Comparison of ENCODE assay signal across 13 cellular contexts in genomic region chr11:803467-803742, GRCh38. TPM values are rescaled to one million over a fixed set of nuclear protein-coding genes. Genes with fewer than 3 reads are reported as not detected.
A peak's percentile ranks its signal among the peaks of the same experiment; 100 is the strongest.
DNase-seq lines count a peak whose midpoint lies in the region; ATAC-seq, FAIRE-seq and TF ChIP-seq lines count a peak whose summit lies in the region.
"Had no signal": no experiment of that assay in that cellular context is flagged by ENCODE, and none has a peak within 500 bp of the region (broad histone marks: within the 10 kb centered on the region; RNA-seq: fewer than 3 reads in every experiment).

No MANE protein-coding gene starts in this region.

- H3K9ac ChIP-seq in OCI-LY3 (ENCODE audit: low read length) (no peak overlapping the region), H1 (replicated peaks in 1 of 4; ENCODE audit: extremely low read depth in 1 of 4, low read depth in 3 of 4, low read length in 3 of 4) (no peak overlapping the region), smooth muscle cell (ENCODE audit: low read depth) (no peak overlapping the region)

- TF ChIP-seq CTCF in OCI-LY3 (IDR thresholded peaks at IDR 0.05; ENCODE audit: low read depth, low read length), result no peak
- no peak for TF ChIP-seq CTCF in H1 (IDR thresholded peaks at IDR 0.05; ENCODE audit: control extremely low read depth in 1 of 3, insufficient read depth in 1 of 3, low read depth in 1 of 3, low read length in 3 of 3)
- TF ChIP-seq CTCF in smooth muscle cell (IDR thresholded peaks at IDR 0.05; ENCODE audit: borderline replicate concordance, insufficient read depth, poor library complexity, severe bottlenecking), result no peak

- H3K23me2 ChIP-seq in H1 (ENCODE audit: low read depth, low read length), result peaks cover 9% of the 10 kb centered on the region; the same call in 1 of the 2 replicates

- CTCF ChIA-PET in H1 (lab: Charles Lee; ENCODE audit: partially characterized antibody), result interaction anchor here (0.9 to 2.7 kb wide), 5 partner anchors 13 to 76 kb away, joined by 3 to 7 read pairs (median 3); partner anchors contain the start of gene CEND1

- DNase-seq in activated naive CD4-positive, alpha-beta T cell treated with Interleukin-2 at 50 U/mL for 16 hours, result no peak
- DNase-seq in H1 (ENCODE audit: low read depth in 1 of 2, low spot score in 2 of 2) (no peak), smooth muscle cell (lab: John Stamatoyannopoulos, UW; ENCODE audit: unreplicated experiment) (no peak), small intestine (no peak), AG08396 (ENCODE audit: low spot score) (no peak)
- DNase-seq: cortex of kidney; NCI-H2081 treated with DMSO at 0.1 percent for 48 hours; NK-92 treated with Interleukin-12 subunit alpha and Interleukin-12 subunit beta, amount 100 ng/mL, for 24 hours had no signal

- no peak overlapping the region for H3K4ac ChIP-seq in H1 (replicated peaks; ENCODE audit: insufficient read length, low read depth, low read length)

- no peak overlapping the region for H4K5ac ChIP-seq in H1 (ENCODE audit: insufficient read length, low read depth, low read length)

- H2AK5ac ChIP-seq in H1 (ENCODE audit: low read depth, low read length), result no peak overlapping the region

- H4K20me1 ChIP-seq in OCI-LY3 (ENCODE audit: insufficient read depth, low read length), result no peaks in the 10 kb centered on the region
- H4K20me1 ChIP-seq in H1 (replicated peaks in 1 of 2; ENCODE audit: control insufficient read depth in 1 of 2, insufficient read depth in 2 of 2, low read length in 2 of 2), result peaks cover 0 to 8% of the 10 kb centered on the region in 2 experiments
- no peaks in the 10 kb centered on the region for H4K20me1 ChIP-seq in smooth muscle cell (ENCODE audit: low read depth)

- no peak overlapping the region for H3K4me3 ChIP-seq in OCI-LY3 (ENCODE audit: low read length)
- no peak overlapping the region for H3K4me3 ChIP-seq in H1 (ENCODE audit: extremely low read depth in 1 of 4, insufficient read depth in 2 of 4, low read depth in 3 of 4, low read length in 4 of 4)
- no peak overlapping the region for H3K4me3 ChIP-seq in smooth muscle cell
- H3K4me3 ChIP-seq in small intestine (ENCODE audit: low read depth in 1 of 2, low read length in 2 of 2), result no peak overlapping the region

- no peak for ATAC-seq in HG03571 (IDR thresholded peaks at IDR 0.05; ENCODE audit: unreplicated experiment)

- POLR2A ChIA-PET in H1 (lab: Charles Lee; ENCODE audit: partially characterized antibody), result interaction anchor here (0.6 to 53.0 kb wide), 6 partner anchors 9 to 159 kb away, joined by 3 to 1917 read pairs (median 8); partner anchors contain the start of genes CD151, CEND1, CRACR2B and PNPLA2

- no peak for TF ChIP-seq POLR2A in H1 (IDR thresholded peaks at IDR 0.05; ENCODE audit: control extremely low read depth in 1 of 2, low read depth in 2 of 2, low read length in 2 of 2)

- H2AFZ ChIP-seq in OCI-LY3 (ENCODE audit: low read depth, low read length) (no peak overlapping the region), H1 (ENCODE audit: low read length) (no peak overlapping the region), smooth muscle cell (ENCODE audit: low read depth) (no peak overlapping the region)

- H3K27ac ChIP-seq in OCI-LY3 (ENCODE audit: low read length) (no peak overlapping the region), H1 (ENCODE audit: low read depth, low read length) (no peak overlapping the region), smooth muscle cell (ENCODE audit: low read depth) (no peak overlapping the region), small intestine (ENCODE audit: low read depth in 1 of 2, low read length in 1 of 2) (no peak overlapping the region)

- no peak overlapping the region for H3K56ac ChIP-seq in H1 (replicated peaks; ENCODE audit: insufficient read length, low read depth, low read length)

- no peak overlapping the region for H4K91ac ChIP-seq in H1 (replicated peaks; ENCODE audit: insufficient read length, low read length)

- peaks cover 2% of the 10 kb centered on the region; the same call in 1 of the 2 replicates for H3K79me1 ChIP-seq in H1 (ENCODE audit: low read depth, low read length)

- no peak overlapping the region for H3K18ac ChIP-seq in H1 (ENCODE audit: extremely low read depth, low read length)

- no peak for TF ChIP-seq EP300 in H1 (IDR thresholded peaks at IDR 0.05; ENCODE audit: borderline replicate concordance in 1 of 2, low read depth in 2 of 2, low read length in 2 of 2)

- FAIRE-seq in H1 (lab: Jason Lieb, UNC) (no peak), small intestine (lab: Jason Lieb, UNC) (no peak)

- 0 out of 2 replicates have a peak overlapping the region, but pooled peaks have one; percentile 9 for H2BK12ac ChIP-seq in H1 (ENCODE audit: low read depth, low read length)

- no peaks in the 10 kb centered on the region for H3K36me3 ChIP-seq in OCI-LY3 (replicated peaks; ENCODE audit: low read depth, low read length)
- H3K36me3 ChIP-seq in H1 (ENCODE audit: control insufficient read depth in 2 of 4, insufficient read depth in 4 of 4, low read length in 3 of 4), result peaks cover 3 to 30% (median 6%) of the 10 kb centered on the region in 4 experiments; a peak in 5 of 8 replicates
- no peaks in the 10 kb centered on the region for H3K36me3 ChIP-seq in smooth muscle cell (ENCODE audit: low read depth)
- peaks cover 0 to 3% of the 10 kb centered on the region in 2 donors for H3K36me3 ChIP-seq in small intestine (ENCODE audit: control insufficient read depth in 2 of 2, insufficient read depth in 2 of 2, low read length in 2 of 2)

- H3K4me3 Mint-ChIP-seq in activated naive CD4-positive, alpha-beta T cell treated with anti-CD3 and anti-CD28 coated beads, Interleukin-2, amount 50 U/mL, for 24 hours, result peak overlapping the region; percentile 64

- no peak overlapping the region for H3K23ac ChIP-seq in H1 (ENCODE audit: insufficient read length)

- H3K4me1 Mint-ChIP-seq in activated naive CD4-positive, alpha-beta T cell treated with anti-CD3 and anti-CD28 coated beads, Interleukin-2, amount 50 U/mL, for 24 hours, result peaks cover 10% of the 10 kb centered on the region

- H3K4me1 ChIP-seq in OCI-LY3 (ENCODE audit: low read length) (peaks cover 16% of the 10 kb centered on the region; the same call in 1 of the 2 replicates), H1 (replicated peaks in 1 of 4; ENCODE audit: control insufficient read depth in 3 of 4, insufficient read depth in 4 of 4, low read length in 3 of 4) (peaks cover 0 to 8% (median 7%) of the 10 kb centered on the region in 4 experiments; a peak in 5 of 7 replicates), smooth muscle cell (ENCODE audit: low read depth) (peaks cover 12% of the 10 kb centered on the region), small intestine (ENCODE audit: control insufficient read depth in 2 of 2, insufficient read depth in 1 of 2, low read depth in 1 of 2, low read length in 1 of 2) (peaks cover 0 to 1% of the 10 kb centered on the region in 2 donors)

- no peak overlapping the region for H3K27ac Mint-ChIP-seq in activated naive CD4-positive, alpha-beta T cell treated with anti-CD3 and anti-CD28 coated beads, Interleukin-2, amount 50 U/mL, for 24 hours
- H3K27ac Mint-ChIP-seq: progenitor cell of endocrine pancreas had no signal

- no peaks in the 10 kb centered on the region for H3F3A ChIP-seq in smooth muscle cell (ENCODE audit: low read depth)

- no peak overlapping the region for H2BK15ac ChIP-seq in H1 (ENCODE audit: low read length)

- H3K9me3 ChIP-seq in OCI-LY3 (ENCODE audit: insufficient read depth, low read length) (no peaks in the 10 kb centered on the region), H1 (ENCODE audit: insufficient read depth in 2 of 2, low read depth in 1 of 2, low read length in 1 of 2) (no peaks in the 10 kb centered on the region), smooth muscle cell (replicated peaks; ENCODE audit: low read depth) (no peaks in the 10 kb centered on the region), small intestine (ENCODE audit: control insufficient read depth, low read depth) (no peaks in the 10 kb centered on the region)

- 93% methylated on average over 4 of the region's 8 CpGs; no CpG with 5 or more reads in 1 of the 2 experiments for WGBS in H1 (ENCODE audit: extremely low coverage in 1 of 2, insufficient coverage in 1 of 2, insufficient read length in 1 of 2, insufficient replicate concordance in 2 of 2, low coverage in 1 of 2, low lambda C conversion rate in 2 of 2, missing lambda C conversion rate in 1 of 2), 2 experiments
- 98% methylated on average over 8 of the region's 8 CpGs for WGBS in smooth muscle cell (ENCODE audit: low lambda C conversion rate)
- 81 to 87% (median 86%) methylated on average over 8 of the region's 8 CpGs for WGBS in small intestine, 3 donors

- 0 out of 2 replicates have a peak overlapping the region, but pooled peaks have one; percentile 67 for H2BK5ac ChIP-seq in H1 (ENCODE audit: low read depth, low read length)

- H2BK120ac ChIP-seq in H1 (replicated peaks; ENCODE audit: low read depth, low read length), result no peak overlapping the region

- TF ChIP-seq RAD21 in H1 (IDR thresholded peaks at IDR 0.05 in 1 of 2, conservative IDR thresholded peaks at IDR 0.05 in 1 of 2; ENCODE audit: low read depth in 2 of 2, low read length in 2 of 2), result no peak

- no peaks in the 10 kb centered on the region for H3K9me3 Mint-ChIP-seq in activated naive CD4-positive, alpha-beta T cell treated with anti-CD3 and anti-CD28 coated beads, Interleukin-2, amount 50 U/mL, for 24 hours

- H3K4me2 ChIP-seq in OCI-LY3 (ENCODE audit: low read length), result peak overlapping the region; percentile 90; the same call in 1 of the 2 replicates
- peak overlapping the region; percentile 67 to 83; a peak in 2 of 4 replicates for H3K4me2 ChIP-seq in H1 (ENCODE audit: insufficient read depth in 1 of 2, low read depth in 2 of 2, low read length in 2 of 2)
- peak overlapping the region; percentile 98 for H3K4me2 ChIP-seq in smooth muscle cell

- H3K36me3 Mint-ChIP-seq in activated naive CD4-positive, alpha-beta T cell treated with anti-CD3 and anti-CD28 coated beads, Interleukin-2, amount 50 U/mL, for 24 hours, result no peaks in the 10 kb centered on the region

- no peak overlapping the region for H3K14ac ChIP-seq in H1 (ENCODE audit: insufficient read length)

- H3K27me3 ChIP-seq in OCI-LY3 (ENCODE audit: low read depth, low read length) (no peaks in the 10 kb centered on the region), H1 (replicated peaks in 1 of 4; ENCODE audit: control insufficient read depth in 3 of 4, extremely low read depth in 1 of 4, insufficient read depth in 3 of 4, low read length in 3 of 4) (no peaks in the 10 kb centered on the region; a peak in 1 of 7 replicates), smooth muscle cell (ENCODE audit: low read depth) (no peaks in the 10 kb centered on the region), small intestine (ENCODE audit: control insufficient read depth in 2 of 2, insufficient read depth in 2 of 2, low read length in 2 of 2) (no peaks in the 10 kb centered on the region)

- peaks cover 8% of the 10 kb centered on the region for H3K79me2 ChIP-seq in OCI-LY3 (ENCODE audit: low read length)
- H3K79me2 ChIP-seq in H1 (ENCODE audit: control insufficient read depth in 1 of 2, insufficient read depth in 2 of 2, low read length in 2 of 2), result no peaks in the 10 kb centered on the region; a peak in 1 of 4 replicates
- peaks cover 11% of the 10 kb centered on the region for H3K79me2 ChIP-seq in smooth muscle cell (ENCODE audit: low read depth)

- no peaks in the 10 kb centered on the region for H3K27me3 Mint-ChIP-seq in activated naive CD4-positive, alpha-beta T cell treated with anti-CD3 and anti-CD28 coated beads, Interleukin-2, amount 50 U/mL, for 24 hours
- H3K27me3 Mint-ChIP-seq: progenitor cell of endocrine pancreas had no signal

- no peak overlapping the region for H4K8ac ChIP-seq in H1 (ENCODE audit: extremely low read depth, insufficient read depth, low read length)

- no peak overlapping the region for H2BK20ac ChIP-seq in H1 (ENCODE audit: low read length)

RNA-seq across cellular contexts. Expression of gene PIDD1, which starts 1.6 kb away (rescaled TPM):
- total RNA-seq in H1 (2021; fragmentation: NEBNext Ultra II Directional; extraction: Animal tissue kit (Norgen Biotek cat#: 25700)), result 18.9 and 24.9 TPM in 2 replicates
- polyA plus RNA-seq in H1 (2011; rRNA removed), result 26.1 and 51.4 TPM in 2 replicates
- 30.7 TPM for polyA plus RNA-seq in H1 (2011; cell fraction: cytosol; rRNA removed)
- 219 TPM for polyA plus RNA-seq in H1 (2011; cell fraction: nucleus; rRNA removed)
- polyA plus RNA-seq in H1 (2012, experiment 1 of 2), result 12.3 to 30.0 TPM (median 25.6 TPM) in 4 replicates
- 17.5 TPM for polyA plus RNA-seq in H1 (2012, experiment 2 of 2)
- polyA plus RNA-seq in H1 (2013, experiment 1 of 2), result 20.9 TPM
- 18.5 TPM for polyA plus RNA-seq in H1 (2013, experiment 2 of 2)
- 5.4 and 5.8 TPM in 2 replicates for polyA minus RNA-seq in H1 (2011; rRNA and poly(A)+ RNA removed)
- polyA minus RNA-seq in H1 (2011; cell fraction: cytosol; rRNA and poly(A)+ RNA removed), result 13.4 TPM
- 47.6 TPM for polyA minus RNA-seq in H1 (2011; cell fraction: nucleus; rRNA and poly(A)+ RNA removed)
- total RNA-seq in smooth muscle cell, result 8.7 and 11.8 TPM in 2 replicates
- 22.3 and 44.9 TPM in 2 replicates for polyA plus RNA-seq in smooth muscle cell
- polyA plus RNA-seq in small intestine, result 10 to 100 TPM; 20.7 to 47.0 (median 36.5) TPM

RNA-seq across cellular contexts. Expression of gene SLC25A22, which starts 5.3 kb away (rescaled TPM):
- 48.0 and 54.3 TPM in 2 replicates for total RNA-seq in H1 (2021; fragmentation: NEBNext Ultra II Directional; extraction: Animal tissue kit (Norgen Biotek cat#: 25700))
- polyA plus RNA-seq in H1 (2011; rRNA removed) (31.5 and 52.0 TPM in 2 replicates), smooth muscle cell (19.5 and 25.2 TPM in 2 replicates), small intestine (10 to 100 TPM; 10.5 to 21.9 (median 10.5) TPM)
- 22.1 TPM for polyA plus RNA-seq in H1 (2011; cell fraction: cytosol; rRNA removed)
- 98.2 TPM for polyA plus RNA-seq in H1 (2011; cell fraction: nucleus; rRNA removed)
- 21.5 to 44.0 TPM (median 35.8 TPM) in 4 replicates for polyA plus RNA-seq in H1 (2012, experiment 1 of 2)
- polyA plus RNA-seq in H1 (2012, experiment 2 of 2), result 29.6 TPM
- polyA plus RNA-seq in H1 (2013, experiment 1 of 2), result 24.3 TPM
- 24.4 TPM for polyA plus RNA-seq in H1 (2013, experiment 2 of 2)
- polyA minus RNA-seq in H1 (2011; rRNA and poly(A)+ RNA removed), result 18.7 and 26.7 TPM in 2 replicates
- 21.4 TPM for polyA minus RNA-seq in H1 (2011; cell fraction: cytosol; rRNA and poly(A)+ RNA removed)
- 27.1 TPM for polyA minus RNA-seq in H1 (2011; cell fraction: nucleus; rRNA and poly(A)+ RNA removed)
- total RNA-seq in smooth muscle cell, result 6.9 and 7.0 TPM in 2 replicates

RNA-seq across cellular contexts. Expression of gene RPLP2, which starts 6.4 kb away (rescaled TPM):
- total RNA-seq in H1 (2021; fragmentation: NEBNext Ultra II Directional; extraction: Animal tissue kit (Norgen Biotek cat#: 25700)), result 2,084 and 2,106 TPM in 2 replicates
- polyA plus RNA-seq in H1 (2011; rRNA removed) (1,789 and 2,639 TPM in 2 replicates), smooth muscle cell (622 and 701 TPM in 2 replicates), small intestine (1,000 to 10,000 TPM; 1,144 to 2,714 (median 1,384) TPM)
- 1,146 TPM for polyA plus RNA-seq in H1 (2011; cell fraction: cytosol; rRNA removed)
- polyA plus RNA-seq in H1 (2011; cell fraction: nucleus; rRNA removed), result 1,249 TPM
- 1,130 to 2,648 TPM (median 2,424 TPM) in 4 replicates for polyA plus RNA-seq in H1 (2012, experiment 1 of 2)
- 2,408 TPM for polyA plus RNA-seq in H1 (2012, experiment 2 of 2)
- polyA plus RNA-seq in H1 (2013, experiment 1 of 2), result 5,318 TPM
- polyA plus RNA-seq in H1 (2013, experiment 2 of 2), result 5,353 TPM
- 261 and 360 TPM in 2 replicates for polyA minus RNA-seq in H1 (2011; rRNA and poly(A)+ RNA removed)
- polyA minus RNA-seq in H1 (2011; cell fraction: cytosol; rRNA and poly(A)+ RNA removed), result 688 TPM
- 328 TPM for polyA minus RNA-seq in H1 (2011; cell fraction: nucleus; rRNA and poly(A)+ RNA removed)
- total RNA-seq in smooth muscle cell, result 472 and 511 TPM in 2 replicates

RNA-seq across cellular contexts. Expression of gene CEND1, which starts 13.5 kb away (rescaled TPM):
- 5.0 and 5.7 TPM in 2 replicates for total RNA-seq in H1 (2021; fragmentation: NEBNext Ultra II Directional; extraction: Animal tissue kit (Norgen Biotek cat#: 25700))
- polyA plus RNA-seq in H1 (2011; rRNA removed) (0.82 and 1.3 TPM in 2 replicates), smooth muscle cell (0.13 and 0.38 TPM in 2 replicates), small intestine (1 to 10 TPM in 1 of 3 donors, not detected in 2; 3.3 TPM)
- polyA plus RNA-seq in H1 (2011; cell fraction: cytosol; rRNA removed), result 0.87 TPM
- 1.7 TPM for polyA plus RNA-seq in H1 (2011; cell fraction: nucleus; rRNA removed)
- 2.2 to 3.9 TPM (median 2.9 TPM) in 4 replicates for polyA plus RNA-seq in H1 (2012, experiment 1 of 2)
- 1.8 TPM for polyA plus RNA-seq in H1 (2012, experiment 2 of 2)
- polyA plus RNA-seq in H1 (2013, experiment 1 of 2), result 1.3 TPM
- 1.7 TPM for polyA plus RNA-seq in H1 (2013, experiment 2 of 2)
- polyA minus RNA-seq in H1 (2011; rRNA and poly(A)+ RNA removed), result not detected in 2 replicates
- polyA minus RNA-seq in H1 (2011; cell fraction: cytosol; rRNA and poly(A)+ RNA removed), result 1.6 TPM
- 0.60 TPM for polyA minus RNA-seq in H1 (2011; cell fraction: nucleus; rRNA and poly(A)+ RNA removed)
- total RNA-seq in smooth muscle cell, result not detected in 2 replicates
- total RNA-seq: mesenteric fat pad, progenitor cell of endocrine pancreas had no signal

RNA-seq across cellular contexts. Expression of gene PNPLA2, which starts 15.3 kb away (rescaled TPM):
- total RNA-seq in H1 (2021; fragmentation: NEBNext Ultra II Directional; extraction: Animal tissue kit (Norgen Biotek cat#: 25700)), result 62.1 and 62.2 TPM in 2 replicates
- polyA plus RNA-seq in H1 (2011; rRNA removed), result 30.9 and 63.7 TPM in 2 replicates
- polyA plus RNA-seq in H1 (2011; cell fraction: cytosol; rRNA removed), result 23.5 TPM
- polyA plus RNA-seq in H1 (2011; cell fraction: nucleus; rRNA removed), result 272 TPM
- 27.2 to 66.6 TPM (median 57.4 TPM) in 4 replicates for polyA plus RNA-seq in H1 (2012, experiment 1 of 2)
- polyA plus RNA-seq in H1 (2012, experiment 2 of 2), result 30.4 TPM
- 53.9 TPM for polyA plus RNA-seq in H1 (2013, experiment 1 of 2)
- polyA plus RNA-seq in H1 (2013, experiment 2 of 2), result 50.2 TPM
- polyA minus RNA-seq in H1 (2011; rRNA and poly(A)+ RNA removed), result 20.4 and 30.0 TPM in 2 replicates
- polyA minus RNA-seq in H1 (2011; cell fraction: cytosol; rRNA and poly(A)+ RNA removed), result 34.8 TPM
- polyA minus RNA-seq in H1 (2011; cell fraction: nucleus; rRNA and poly(A)+ RNA removed), result 76.6 TPM
- 12.4 and 14.8 TPM in 2 replicates for total RNA-seq in smooth muscle cell
- 26.4 and 33.8 TPM in 2 replicates for polyA plus RNA-seq in smooth muscle cell
- 100 to 1,000 TPM in 2 of 3 donors, 10 to 100 TPM in 1; 66.2 to 250 (median 190) TPM for polyA plus RNA-seq in small intestine
